ENCODE assay signal across 13 cellular contexts in the genomic region with DNA sequence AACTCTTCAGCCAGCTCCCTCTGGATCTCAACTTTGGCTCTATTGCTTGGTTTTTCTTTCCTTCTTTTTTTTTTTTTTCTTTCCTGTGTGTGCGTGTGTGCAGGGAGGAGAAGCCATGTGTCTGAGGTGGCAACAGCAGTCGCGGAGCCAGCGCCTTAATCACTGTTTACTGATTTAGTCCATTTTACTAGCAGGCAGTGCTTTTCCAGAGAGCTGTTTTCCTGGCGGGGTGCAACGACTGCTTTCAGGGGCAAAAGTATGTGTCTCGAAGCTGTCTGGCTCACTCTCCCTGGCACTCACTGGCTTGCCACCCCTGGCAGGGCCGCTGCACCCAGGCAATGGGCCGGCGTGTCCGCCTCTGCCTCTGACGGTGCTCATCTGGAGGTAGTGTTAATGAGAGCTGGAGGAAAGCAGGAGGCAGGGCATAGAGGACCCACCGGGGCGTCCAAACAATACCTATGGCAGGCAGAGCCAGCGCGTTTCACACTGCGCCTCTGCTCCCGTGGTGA.
DNase-seq lines count a peak whose midpoint lies in the region; ATAC-seq, FAIRE-seq and TF ChIP-seq lines count a peak whose summit lies in the region.
"Had no signal": no experiment of that assay in that cellular context is flagged by ENCODE, and none has a peak within 500 bp of the region (broad histone marks: within the 10 kb centered on the region; RNA-seq: fewer than 3 reads in every experiment).

No MANE protein-coding gene starts in this region.

- peak overlapping the region; percentile 20 for H3K18ac ChIP-seq in neuronal stem cell (ENCODE audit: low read length)

- H3K9me3 ChIP-seq in right cardiac atrium (ENCODE audit: control insufficient read depth, low read length) (no peaks in the 10 kb centered on the region), left ventricle myocardium inferior (replicated peaks) (no peaks in the 10 kb centered on the region), neuronal stem cell (replicated peaks in 1 of 2; ENCODE audit: control insufficient read depth in 2 of 2, insufficient read depth in 1 of 2, low read depth in 1 of 2, low read length in 2 of 2) (no peaks in the 10 kb centered on the region), Karpas-422 (ENCODE audit: low read length) (peaks cover 36% of the 10 kb centered on the region)

- no peak overlapping the region for H2AK5ac ChIP-seq in neuronal stem cell (ENCODE audit: low read depth, low read length)

- no peaks in the 10 kb centered on the region for H3K79me2 ChIP-seq in Karpas-422 (ENCODE audit: low read length)
- H3K79me2 ChIP-seq: parathyroid adenoma had no signal

- no peak for FAIRE-seq in D721Med (lab: Jason Lieb, UNC)

- ATAC-seq in right cardiac atrium: peak; percentile 64 to 84
- no peak for ATAC-seq in HG03135 (IDR thresholded peaks at IDR 0.05; ENCODE audit: unreplicated experiment)
- ATAC-seq: activated CD4-positive, alpha-beta T cell treated with anti-CD3 and anti-CD28 coated beads for 36 hours had no signal

- H2BK120ac ChIP-seq in neuronal stem cell (ENCODE audit: low read depth, low read length): no peak overlapping the region

- TF ChIP-seq CTCF in left ventricle myocardium inferior (IDR thresholded peaks at IDR 0.05; ENCODE audit: borderline replicate concordance) (no peak), D721Med (IDR thresholded peaks at IDR 0.05; ENCODE audit: insufficient read depth, missing control alignments) (no peak)

- intact Hi-C loops in right cardiac atrium (cut with DNase I) (no loop called here), left ventricle myocardium inferior (cut with micrococcal nuclease) (no loop called here)

- H3K4ac ChIP-seq in neuronal stem cell (ENCODE audit: low read length): no peak overlapping the region

- no peaks in the 10 kb centered on the region for H3K79me1 ChIP-seq in neuronal stem cell (ENCODE audit: low read depth, low read length)

- H3K4me2 ChIP-seq in neuronal stem cell (ENCODE audit: insufficient read depth, low read length, poor library complexity, severe bottlenecking): no peak overlapping the region
- H3K4me2 ChIP-seq in Karpas-422 (ENCODE audit: low read depth, low read length, poor library complexity, severe bottlenecking): no peak overlapping the region

- H3K4me3 ChIP-seq in right cardiac atrium (ENCODE audit: low read length) (no peak overlapping the region), left ventricle myocardium inferior (no peak overlapping the region), neuronal stem cell (ENCODE audit: low read length in 2 of 2) (no peak overlapping the region), Karpas-422 (ENCODE audit: low read length) (no peak overlapping the region)

- no peaks in the 10 kb centered on the region for H3K4me1 ChIP-seq in right cardiac atrium (ENCODE audit: control insufficient read depth, insufficient read depth, low read length)
- peaks cover 12% of the 10 kb centered on the region for H3K4me1 ChIP-seq in left ventricle myocardium inferior
- H3K4me1 ChIP-seq in neuronal stem cell (ENCODE audit: control insufficient read depth in 2 of 2, insufficient read depth in 1 of 2, low read depth in 1 of 2, low read length in 2 of 2): peaks cover 0 to 2% of the 10 kb centered on the region in 2 donors
- no peaks in the 10 kb centered on the region for H3K4me1 ChIP-seq in Karpas-422 (ENCODE audit: low read length)
- H3K4me1 ChIP-seq: parathyroid adenoma had no signal

- H2AFZ ChIP-seq in neuronal stem cell (ENCODE audit: low read length): peak overlapping the region; percentile 77
- no peak overlapping the region for H2AFZ ChIP-seq in Karpas-422 (ENCODE audit: low read length)
- H2AFZ ChIP-seq: parathyroid adenoma had no signal

- no peak overlapping the region for H3K23ac ChIP-seq in neuronal stem cell (ENCODE audit: low read depth, low read length, poor library complexity)

- no peak overlapping the region for H3K14ac ChIP-seq in neuronal stem cell (ENCODE audit: low read length)

- H4K8ac ChIP-seq in neuronal stem cell (ENCODE audit: low read depth, low read length): no peak overlapping the region

- no peak overlapping the region for H2BK15ac ChIP-seq in neuronal stem cell (ENCODE audit: low read length)

- H4K20me1 ChIP-seq in Karpas-422 (ENCODE audit: insufficient read depth, low read depth, low read length): no peaks in the 10 kb centered on the region

- WGBS in right cardiac atrium: 55% methylated on average over 18 of the region's 18 CpGs
- WGBS in neuronal stem cell (ENCODE audit: extremely low coverage in 2 of 2, insufficient read length in 2 of 2, insufficient replicate concordance in 1 of 2), 2 donors: no CpG with 5 or more reads among the region's 18 CpGs

- peak overlapping the region; percentile 51 for H3K27ac ChIP-seq in right cardiac atrium (ENCODE audit: low read length)
- no peak overlapping the region for H3K27ac ChIP-seq in left ventricle myocardium inferior (replicated peaks)
- H3K27ac ChIP-seq in neuronal stem cell (replicated peaks; ENCODE audit: low read length): no peak overlapping the region
- no peak overlapping the region for H3K27ac ChIP-seq in Karpas-422 (ENCODE audit: low read length)
- H3K27ac ChIP-seq: parathyroid adenoma had no signal

- H2BK12ac ChIP-seq in neuronal stem cell (ENCODE audit: low read length): peak overlapping the region; percentile 3

- no peaks in the 10 kb centered on the region for H3K9me2 ChIP-seq in Karpas-422 (replicated peaks; ENCODE audit: insufficient read depth, low read length)

- no peak overlapping the region for H2BK5ac ChIP-seq in neuronal stem cell (ENCODE audit: low read length)

- H3K9ac ChIP-seq in neuronal stem cell (ENCODE audit: low read depth, low read length, poor library complexity): no peak overlapping the region
- no peak overlapping the region for H3K9ac ChIP-seq in Karpas-422 (ENCODE audit: low read length)
- H3K9ac ChIP-seq: parathyroid adenoma had no signal

- DNase-seq in right cardiac atrium: peak; percentile 35 to 81 (median 63)
- DNase-seq in left ventricle myocardium inferior: no peak
- DNase-seq in astrocyte of the hippocampus (ENCODE audit: low read depth, low spot score): peak; percentile 46
- DNase-seq in neuronal stem cell (ENCODE audit: low spot score): no peak
- no peak for DNase-seq in germinal center (ENCODE audit: low spot score)
- no peak for DNase-seq in D721Med (ENCODE audit: insufficient read length, low spot score)
- DNase-seq in Karpas-422: no peak
- DNase-seq: activated CD4-positive, alpha-beta T cell treated with anti-CD3 and anti-CD28 coated beads for 36 hours; GF-D8; kidney glomerular epithelial cell; SHP77 treated with DMSO at 0.1 percent for 48 hours had no signal

- H3K36me3 ChIP-seq in left ventricle myocardium inferior (no peaks in the 10 kb centered on the region), neuronal stem cell (replicated peaks in 1 of 2; ENCODE audit: control insufficient read depth in 2 of 2, insufficient read depth in 2 of 2, low read length in 2 of 2) (no peaks in the 10 kb centered on the region), Karpas-422 (ENCODE audit: insufficient read depth, low read length) (no peaks in the 10 kb centered on the region)

- no peak overlapping the region for H4K91ac ChIP-seq in neuronal stem cell (ENCODE audit: low read depth, low read length, poor library complexity)

- H3K27me3 ChIP-seq in right cardiac atrium (ENCODE audit: control insufficient read depth, insufficient read depth) (no peaks in the 10 kb centered on the region), left ventricle myocardium inferior (ENCODE audit: low read depth) (no peaks in the 10 kb centered on the region), neuronal stem cell (ENCODE audit: control insufficient read depth in 3 of 3, insufficient read depth in 3 of 3, low read depth in 1 of 3, low read length in 3 of 3) (no peaks in the 10 kb centered on the region), Karpas-422 (ENCODE audit: low read length) (no peaks in the 10 kb centered on the region)

Comparison
In these comparisons a context has a peak if more than half of its experiments do, and no peak if none do; other contexts are left out.
1. DNase-seq: peak in right cardiac atrium (3 of 3) and astrocyte of the hippocampus (single experiment); none in left ventricle myocardium inferior (single experiment), neuronal stem cell (single experiment), germinal center (single experiment), D721Med (single experiment) and Karpas-422 (single experiment).